In genomic region chr3:143697975-143698374, GRCh38 we compare ENCODE assay signal across 23 cellular contexts.
DNase-seq lines count a peak whose midpoint lies in the region; ATAC-seq, FAIRE-seq and TF ChIP-seq lines count a peak whose summit lies in the region.
"Had no signal": no experiment of that assay in that cellular context is flagged by ENCODE, and none has a peak within 500 bp of the region (broad histone marks: within the 10 kb centered on the region; RNA-seq: fewer than 3 reads in every experiment).

No MANE protein-coding gene starts in this region.

- TF ChIP-seq EP300 in HepG2 (IDR thresholded peaks at IDR 0.05; ENCODE audit: low read depth in 2 of 2, low read length in 2 of 2) (no peak), HepG2 (CRISPR knock-in tag; IDR thresholded peaks at IDR 0.05; ENCODE audit: borderline replicate concordance) (no peak)

- H3K36me3 ChIP-seq in HepG2 (replicated peaks in 1 of 2; ENCODE audit: control insufficient read depth in 1 of 2, insufficient read depth in 2 of 2, low read length in 2 of 2) (no peaks in the 10 kb centered on the region), esophagus squamous epithelium (no peaks in the 10 kb centered on the region)
- H3K36me3 ChIP-seq: gastrocnemius medialis, lower lobe of right lung, upper lobe of right lung had no signal

- H3K4me3 ChIP-seq in HepG2 (replicated peaks in 1 of 3; ENCODE audit: insufficient read depth in 1 of 3, low read depth in 2 of 3, low read length in 3 of 3) (no peak overlapping the region), esophagus squamous epithelium (no peak overlapping the region)
- H3K4me3 ChIP-seq: gastrocnemius medialis, lower lobe of right lung, upper lobe of right lung had no signal

- no peak overlapping the region for H3K4me2 ChIP-seq in HepG2 (ENCODE audit: low read depth, low read length)

- H3K4me1 ChIP-seq in HepG2 (ENCODE audit: insufficient read depth, low read length), result no peaks in the 10 kb centered on the region
- H3K4me1 ChIP-seq in esophagus squamous epithelium, result no peaks in the 10 kb centered on the region
- H3K4me1 ChIP-seq: gastrocnemius medialis, lower lobe of right lung, upper lobe of right lung had no signal

- no peak overlapping the region for H3K9ac ChIP-seq in HepG2 (ENCODE audit: insufficient read depth, low read depth, low read length)

- DNase-seq in DMS53 (lab: John Stamatoyannopoulos, UW) (peak; percentile 83), LHCN-M2 (ENCODE audit: low read depth) (peak; percentile 69), HepG2 (ENCODE audit: low spot score) (no peak), esophagus squamous epithelium (lab: John Stamatoyannopoulos, UW) (no peak), SK-N-DZ (ENCODE audit: low spot score) (no peak), DMS79 treated with DMSO at 0.1 percent for 48 hours (lab: John Stamatoyannopoulos, UW) (no peak)
- DNase-seq: activated CD4-positive, alpha-beta T cell treated with anti-CD3 and anti-CD28 coated beads for 48 hours; activated CD8-positive, alpha-beta memory T cell treated with anti-CD3 and anti-CD28 coated beads, Interleukin-2, amount 10 ng/mL, durations not matched to agents 7 days and 5 days; activated naive CD8-positive, alpha-beta T cell treated with anti-CD3 and anti-CD28 coated beads, Interleukin-2, amount 10 ng/mL, durations not matched to agents 7 days and 5 days; gastrocnemius medialis; H9; islet precursor cell; lower lobe of right lung; MM.1S; naive B cell; NCI-H187 treated with DMSO at 0.1 percent for 48 hours; NCI-H345; NK-92 treated with Interleukin-12 subunit alpha and Interleukin-12 subunit beta, amount 100 ng/mL, for 24 hours; upper lobe of right lung had no signal

- H3K9me3 ChIP-seq in HepG2 (ENCODE audit: low read length) (no peaks in the 10 kb centered on the region), esophagus squamous epithelium (no peaks in the 10 kb centered on the region)
- H3K9me3 ChIP-seq: gastrocnemius medialis, lower lobe of right lung, upper lobe of right lung had no signal

- no peak for FAIRE-seq in HepG2 (lab: Jason Lieb, UNC)

- no peak overlapping the region for H3K27ac ChIP-seq in VCaP
- H3K27ac ChIP-seq in HepG2 (ENCODE audit: extremely low read length, insufficient read depth, low read length), result no peak overlapping the region
- no peak overlapping the region for H3K27ac ChIP-seq in esophagus squamous epithelium
- H3K27ac ChIP-seq: gastrocnemius medialis, lower lobe of right lung, RWPE1, upper lobe of right lung had no signal

- BruUV-seq in HepG2 (replicated peaks; lab: Mats Ljungman, UMichigan), result no TSS peak

- in situ Hi-C loops in HepG2 (cut with HindIII; ENCODE audit: extremely low pct_ligation_motif_present, low pct_unique_long_range_greater_than_20kb), result no loop called here

- H2AFZ ChIP-seq in HepG2 (ENCODE audit: low read length), result no peak overlapping the region

- 7% methylated on average over 4 of the region's 4 CpGs for WGBS in HepG2 (ENCODE audit: low lambda C conversion rate)
- 86 to 90% methylated on average over 4 of the region's 4 CpGs for WGBS in esophagus squamous epithelium, 2 donors

- H3K27me3 ChIP-seq in HepG2 (ENCODE audit: control insufficient read depth in 1 of 2, insufficient read depth in 2 of 2, low read length in 2 of 2) (no peaks in the 10 kb centered on the region), esophagus squamous epithelium (no peaks in the 10 kb centered on the region)
- H3K27me3 ChIP-seq: gastrocnemius medialis, upper lobe of right lung had no signal

- ATAC-seq in HepG2, result peak; percentile 68; the same call in 2 of the 3 replicates
- no peak for ATAC-seq in GM18861 (IDR thresholded peaks at IDR 0.05; ENCODE audit: unreplicated experiment)
- ATAC-seq: activated CD8-positive, alpha-beta memory T cell treated with anti-CD3 and anti-CD28 coated beads, Interleukin-2, amount 10 ng/mL, durations not matched to agents 7 days and 5 days; activated T-helper 17 cell treated with anti-CD3 and anti-CD28 coated beads, Interleukin-2, amount 50 U/mL, for 72 hours; gastrocnemius medialis; lower lobe of right lung; upper lobe of right lung had no signal

- POLR2A ChIA-PET in HepG2 (lab: Yijun Ruan, JAX), result no interaction called here

- CTCF ChIA-PET in HepG2 (lab: Yijun Ruan, JAX; ENCODE audit: low intra/inter-chr PET ratio, low total read pairs), result no interaction called here

- intact Hi-C loops in HepG2 (cut with micrococcal nuclease; ENCODE audit: unreplicated experiment), result no loop called here
- intact Hi-C loops in esophagus squamous epithelium (cut with DNase I), result no loop called here

- H4K20me1 ChIP-seq in HepG2 (ENCODE audit: insufficient read depth, low read length), result no peaks in the 10 kb centered on the region

- TF ChIP-seq POLR2A in HepG2 (IDR thresholded peaks at IDR 0.05; ENCODE audit: insufficient read depth in 1 of 2, low read depth in 2 of 2, low read length in 2 of 2) (no peak), esophagus squamous epithelium (IDR thresholded peaks at IDR 0.05) (no peak)

- TF ChIP-seq CTCF in VCaP (conservative IDR thresholded peaks at IDR 0.05), result peak; percentile 52; the same call in 1 of the 2 replicates
- TF ChIP-seq CTCF in HepG2 (CRISPR knock-in tag; IDR thresholded peaks at IDR 0.05), result no peak
- no peak for TF ChIP-seq CTCF in esophagus squamous epithelium (IDR thresholded peaks at IDR 0.05)

- H3K79me2 ChIP-seq in HepG2 (ENCODE audit: insufficient read depth, low read length), result no peaks in the 10 kb centered on the region

- TF ChIP-seq RAD21 in HepG2 (CRISPR knock-in tag; IDR thresholded peaks at IDR 0.05), result no peak

TF ChIP-seq in HepG2, 621 proteins besides CTCF, POLR2A, EP300 and RAD21:
- TF ChIP-seq ZNF326 (CRISPR knock-in tag; IDR thresholded peaks at IDR 0.05; ENCODE audit: borderline replicate concordance), result no peak
- TF ChIP-seq AKNA (CRISPR knock-in tag; IDR thresholded peaks at IDR 0.05; ENCODE audit: borderline replicate concordance), result no peak
- no peak for TF ChIP-seq KLF16 (CRISPR knock-in tag; IDR thresholded peaks at IDR 0.05)
- no peak for TF ChIP-seq SNAPC5 (CRISPR knock-in tag; IDR thresholded peaks at IDR 0.05; ENCODE audit: borderline replicate concordance)
TF ChIP-seq in HepG2: peak in this region for 0.

Comparison
In these comparisons a context has a peak if more than half of its experiments do, and no peak if none do; other contexts are left out.
1. DNase-seq: peak in DMS53 (single experiment) and LHCN-M2 (single experiment); none in HepG2 (single experiment), esophagus squamous epithelium (single experiment), SK-N-DZ (single experiment) and DMS79 treated with DMSO at 0.1 percent for 48 hours (single experiment).